8 cellular contexts compared by ENCODE assay signal in the genomic region with DNA sequence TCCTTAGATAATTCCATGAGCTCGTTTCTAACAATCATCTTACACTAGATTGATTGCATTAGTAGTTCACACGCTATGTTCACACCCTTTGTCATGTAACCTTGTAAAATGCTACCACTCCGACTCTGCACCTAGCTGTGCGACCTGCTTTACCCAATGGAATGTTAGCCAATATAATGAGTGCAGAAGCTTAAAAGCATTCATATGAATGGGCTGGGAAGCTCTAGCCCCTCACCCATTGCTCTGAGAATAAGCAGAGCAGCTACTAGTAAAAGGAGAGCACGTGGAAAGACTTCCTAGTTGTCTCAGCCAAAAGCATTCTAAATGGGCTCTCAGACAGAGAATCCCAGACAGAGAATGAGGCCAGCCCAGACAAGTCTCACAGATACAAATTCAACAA.
"Had no signal": no experiment of that assay in that cellular context is flagged by ENCODE, and none has a peak within 500 bp of the region (broad histone marks: within the 10 kb centered on the region; RNA-seq: fewer than 3 reads in every experiment).

No MANE protein-coding gene starts in this region.

- H3K27ac Mint-ChIP-seq: HFFc6, IgD-negative memory B cell had no signal

- H3K36me3 Mint-ChIP-seq: IgD-negative memory B cell had no signal

- H3K4me3 ChIP-seq: HAP-1 had no signal

- H3K4me3 Mint-ChIP-seq: HFFc6, IgD-negative memory B cell had no signal

- H3K27ac ChIP-seq: HL-60 had no signal

- H3K36me3 ChIP-seq: HAP-1 had no signal

- ATAC-seq: HCT116, HepG2 had no signal

- H3K4me1 ChIP-seq: HAP-1 had no signal

- DNase-seq: GOT3, H7, HFFc6 had no signal
